Comparison of ENCODE assay signal across 1 cellular context in the genomic region with DNA sequence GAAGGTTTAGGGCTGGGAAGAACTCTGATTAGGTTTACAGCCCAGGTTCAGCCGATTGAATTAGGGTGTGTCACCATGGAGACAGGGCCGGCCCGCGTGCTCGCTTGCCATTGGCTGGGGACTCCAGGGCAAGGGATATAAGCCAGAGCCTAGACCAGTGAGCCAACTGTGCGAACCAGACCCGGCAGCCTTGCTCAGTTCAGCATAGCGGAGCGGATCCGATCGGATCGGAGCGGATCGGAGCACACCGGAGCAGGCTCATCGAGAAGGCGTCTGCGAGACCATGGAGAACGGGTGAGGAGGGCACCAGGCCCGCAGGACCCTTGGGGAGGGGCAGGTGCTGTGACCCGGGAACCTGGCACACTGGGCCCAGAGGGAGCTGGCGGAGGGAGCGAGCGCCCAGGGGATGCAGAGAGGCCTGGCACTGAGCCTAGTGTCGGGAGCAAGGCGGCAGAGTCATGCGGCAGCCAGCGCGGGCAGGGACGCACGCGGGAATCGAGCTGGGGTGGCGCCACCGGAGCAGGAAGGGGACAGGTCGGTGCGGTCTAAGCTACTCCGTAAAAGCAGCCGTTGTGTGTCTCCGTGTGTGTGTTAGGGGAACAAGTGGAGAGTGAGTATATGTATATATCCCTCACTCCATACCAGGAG.
TF ChIP-seq lines count a peak whose summit lies in the region.

A gene (plus strand): TSS at position 165 of the 648 bp plus-strand sequence. CDS start 119 bp downstream, at position 284.

TF ChIP-seq in HepG2, 621 proteins besides CTCF, POLR2A, EP300 and RAD21 (continued from another document and continues in another):
- TF ChIP-seq, protein P1, sequence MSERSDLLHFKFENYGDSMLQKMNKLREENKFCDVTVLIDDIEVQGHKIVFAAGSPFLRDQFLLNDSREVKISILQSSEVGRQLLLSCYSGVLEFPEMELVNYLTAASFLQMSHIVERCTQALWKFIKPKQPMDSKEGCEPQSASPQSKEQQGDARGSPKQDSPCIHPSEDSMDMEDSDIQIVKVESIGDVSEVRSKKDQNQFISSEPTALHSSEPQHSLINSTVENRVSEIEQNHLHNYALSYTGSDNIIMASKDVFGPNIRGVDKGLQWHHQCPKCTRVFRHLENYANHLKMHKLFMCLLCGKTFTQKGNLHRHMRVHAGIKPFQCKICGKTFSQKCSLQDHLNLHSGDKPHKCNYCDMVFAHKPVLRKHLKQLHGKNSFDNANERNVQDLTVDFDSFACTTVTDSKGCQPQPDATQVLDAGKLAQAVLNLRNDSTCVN (CRISPR knock-in tag; IDR thresholded peaks at IDR 0.05; ENCODE audit: borderline replicate concordance), result no peak; the same call in 1 of the 2 replicates
- TF ChIP-seq SMAD9 (CRISPR knock-in tag; IDR thresholded peaks at IDR 0.05) (no peak), SOX6 (IDR thresholded peaks at IDR 0.05) (no peak), SOX6 (CRISPR knock-in tag; IDR thresholded peaks at IDR 0.05) (peak; percentile 49), SIX4 (CRISPR knock-in tag; IDR thresholded peaks at IDR 0.05) (no peak), ZNF431 (CRISPR knock-in tag; IDR thresholded peaks at IDR 0.05; ENCODE audit: borderline replicate concordance, low read depth) (no peak), XRCC5 (optimal IDR thresholded peaks at IDR 0.05; ENCODE audit: low read length) (no peak), GTF3A (CRISPR knock-in tag; conservative IDR thresholded peaks at IDR 0.05) (peak; percentile 92), SYNCRIP (IDR thresholded peaks at IDR 0.05; ENCODE audit: insufficient read depth, low read depth, low read length) (no peak), TBP (CRISPR knock-in tag; IDR thresholded peaks at IDR 0.05) (no peak), NFE2L2 (IDR thresholded peaks at IDR 0.05; ENCODE audit: low read length) (no peak), PHF20 (CRISPR knock-in tag; IDR thresholded peaks at IDR 0.05) (peak; percentile 6; the same call in 1 of the 2 replicates), SAP130 (CRISPR knock-in tag; IDR thresholded peaks at IDR 0.05; ENCODE audit: low read depth) (peak; percentile 88), MZF1 (CRISPR knock-in tag; IDR thresholded peaks at IDR 0.05; ENCODE audit: borderline replicate concordance) (no peak), ZNF776 (CRISPR knock-in tag; IDR thresholded peaks at IDR 0.05) (peak; percentile 86; the same call in 1 of the 2 replicates), DR1 (CRISPR knock-in tag; IDR thresholded peaks at IDR 0.05) (peak; percentile 99), ZBTB21 (CRISPR knock-in tag; IDR thresholded peaks at IDR 0.05) (no peak), FLYWCH1 (CRISPR knock-in tag; IDR thresholded peaks at IDR 0.05) (no peak), NFE2L1 (CRISPR knock-in tag; IDR thresholded peaks at IDR 0.05; ENCODE audit: borderline replicate concordance) (no peak; the same call in 1 of the 2 replicates), IKZF1 (IDR thresholded peaks at IDR 0.05) (no peak), FOXJ3 (CRISPR knock-in tag; IDR thresholded peaks at IDR 0.05; ENCODE audit: borderline replicate concordance) (no peak), ADNP (CRISPR knock-in tag; IDR thresholded peaks at IDR 0.05) (no peak), ZNF619 (CRISPR knock-in tag; IDR thresholded peaks at IDR 0.05) (peak; percentile 71), THYN1 (CRISPR knock-in tag; IDR thresholded peaks at IDR 0.05; ENCODE audit: borderline replicate concordance, low read depth) (no peak), ZNF446 (CRISPR knock-in tag; IDR thresholded peaks at IDR 0.05) (peak; percentile 10; the same call in 1 of the 2 replicates), HMG20A (CRISPR knock-in tag; IDR thresholded peaks at IDR 0.05; ENCODE audit: borderline replicate concordance) (peak; percentile 29; the same call in 1 of the 2 replicates), ZC3H13 (CRISPR knock-in tag; IDR thresholded peaks at IDR 0.05) (0 out of 2 replicates have a peak, but pooled peaks have one; percentile 42), FOXP1 (IDR thresholded peaks at IDR 0.05) (no peak), FOXP1 (CRISPR knock-in tag; IDR thresholded peaks at IDR 0.05) (no peak), ZNF337 (CRISPR knock-in tag; IDR thresholded peaks at IDR 0.05; ENCODE audit: borderline replicate concordance, low read depth) (no peak), ZNF350 (CRISPR knock-in tag; IDR thresholded peaks at IDR 0.05; ENCODE audit: borderline replicate concordance, low read depth) (peak; percentile 89), KLF6 (CRISPR knock-in tag; IDR thresholded peaks at IDR 0.05) (0 out of 2 replicates have a peak, but pooled peaks have one; percentile 54)
- TF ChIP-seq, protein P2, sequence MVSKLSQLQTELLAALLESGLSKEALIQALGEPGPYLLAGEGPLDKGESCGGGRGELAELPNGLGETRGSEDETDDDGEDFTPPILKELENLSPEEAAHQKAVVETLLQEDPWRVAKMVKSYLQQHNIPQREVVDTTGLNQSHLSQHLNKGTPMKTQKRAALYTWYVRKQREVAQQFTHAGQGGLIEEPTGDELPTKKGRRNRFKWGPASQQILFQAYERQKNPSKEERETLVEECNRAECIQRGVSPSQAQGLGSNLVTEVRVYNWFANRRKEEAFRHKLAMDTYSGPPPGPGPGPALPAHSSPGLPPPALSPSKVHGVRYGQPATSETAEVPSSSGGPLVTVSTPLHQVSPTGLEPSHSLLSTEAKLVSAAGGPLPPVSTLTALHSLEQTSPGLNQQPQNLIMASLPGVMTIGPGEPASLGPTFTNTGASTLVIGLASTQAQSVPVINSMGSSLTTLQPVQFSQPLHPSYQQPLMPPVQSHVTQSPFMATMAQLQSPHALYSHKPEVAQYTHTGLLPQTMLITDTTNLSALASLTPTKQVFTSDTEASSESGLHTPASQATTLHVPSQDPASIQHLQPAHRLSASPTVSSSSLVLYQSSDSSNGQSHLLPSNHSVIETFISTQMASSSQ (IDR thresholded peaks at IDR 0.05; ENCODE audit: low read depth), result no peak
- TF ChIP-seq, protein P2 (CRISPR knock-in tag; IDR thresholded peaks at IDR 0.05; ENCODE audit: borderline replicate concordance), result peak; percentile 68
- TF ChIP-seq, protein P3, sequence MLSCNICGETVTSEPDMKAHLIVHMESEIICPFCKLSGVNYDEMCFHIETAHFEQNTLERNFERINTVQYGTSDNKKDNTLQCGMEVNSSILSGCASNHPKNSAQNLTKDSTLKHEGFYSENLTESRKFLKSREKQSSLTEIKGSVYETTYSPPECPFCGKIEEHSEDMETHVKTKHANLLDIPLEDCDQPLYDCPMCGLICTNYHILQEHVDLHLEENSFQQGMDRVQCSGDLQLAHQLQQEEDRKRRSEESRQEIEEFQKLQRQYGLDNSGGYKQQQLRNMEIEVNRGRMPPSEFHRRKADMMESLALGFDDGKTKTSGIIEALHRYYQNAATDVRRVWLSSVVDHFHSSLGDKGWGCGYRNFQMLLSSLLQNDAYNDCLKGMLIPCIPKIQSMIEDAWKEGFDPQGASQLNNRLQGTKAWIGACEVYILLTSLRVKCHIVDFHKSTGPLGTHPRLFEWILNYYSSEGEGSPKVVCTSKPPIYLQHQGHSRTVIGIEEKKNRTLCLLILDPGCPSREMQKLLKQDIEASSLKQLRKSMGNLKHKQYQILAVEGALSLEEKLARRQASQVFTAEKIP (CRISPR knock-in tag; IDR thresholded peaks at IDR 0.05; ENCODE audit: borderline replicate concordance), result no peak
- TF ChIP-seq, protein P4, sequence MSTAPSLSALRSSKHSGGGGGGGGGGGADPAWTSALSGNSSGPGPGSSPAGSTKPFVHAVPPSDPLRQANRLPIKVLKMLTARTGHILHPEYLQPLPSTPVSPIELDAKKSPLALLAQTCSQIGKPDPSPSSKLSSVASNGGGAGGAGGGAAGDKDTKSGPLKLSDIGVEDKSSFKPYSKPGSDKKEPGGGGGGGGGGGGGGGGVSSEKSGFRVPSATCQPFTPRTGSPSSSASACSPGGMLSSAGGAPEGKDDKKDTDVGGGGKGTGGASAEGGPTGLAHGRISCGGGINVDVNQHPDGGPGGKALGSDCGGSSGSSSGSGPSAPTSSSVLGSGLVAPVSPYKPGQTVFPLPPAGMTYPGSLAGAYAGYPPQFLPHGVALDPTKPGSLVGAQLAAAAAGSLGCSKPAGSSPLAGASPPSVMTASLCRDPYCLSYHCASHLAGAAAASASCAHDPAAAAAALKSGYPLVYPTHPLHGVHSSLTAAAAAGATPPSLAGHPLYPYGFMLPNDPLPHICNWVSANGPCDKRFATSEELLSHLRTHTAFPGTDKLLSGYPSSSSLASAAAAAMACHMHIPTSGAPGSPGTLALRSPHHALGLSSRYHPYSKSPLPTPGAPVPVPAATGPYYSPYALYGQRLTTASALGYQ (CRISPR knock-in tag; IDR thresholded peaks at IDR 0.05), result no peak
- TF ChIP-seq, protein P5, sequence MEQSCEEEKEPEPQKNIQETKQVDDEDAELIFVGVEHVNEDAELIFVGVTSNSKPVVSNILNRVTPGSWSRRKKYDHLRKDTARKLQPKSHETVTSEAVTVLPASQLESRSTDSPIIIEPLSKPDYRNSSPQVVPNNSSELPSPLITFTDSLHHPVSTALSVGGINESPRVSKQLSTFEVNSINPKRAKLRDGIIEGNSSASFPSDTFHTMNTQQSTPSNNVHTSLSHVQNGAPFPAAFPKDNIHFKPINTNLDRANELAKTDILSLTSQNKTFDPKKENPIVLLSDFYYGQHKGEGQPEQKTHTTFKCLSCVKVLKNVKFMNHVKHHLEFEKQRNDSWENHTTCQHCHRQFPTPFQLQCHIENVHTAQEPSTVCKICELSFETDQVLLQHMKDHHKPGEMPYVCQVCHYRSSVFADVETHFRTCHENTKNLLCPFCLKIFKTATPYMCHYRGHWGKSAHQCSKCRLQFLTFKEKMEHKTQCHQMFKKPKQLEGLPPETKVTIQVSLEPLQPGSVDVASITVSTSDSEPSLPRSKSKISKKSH (CRISPR knock-in tag; IDR thresholded peaks at IDR 0.05; ENCODE audit: borderline replicate concordance), result peak; percentile 94; the same call in 1 of the 2 replicates
- TF ChIP-seq, protein P6, sequence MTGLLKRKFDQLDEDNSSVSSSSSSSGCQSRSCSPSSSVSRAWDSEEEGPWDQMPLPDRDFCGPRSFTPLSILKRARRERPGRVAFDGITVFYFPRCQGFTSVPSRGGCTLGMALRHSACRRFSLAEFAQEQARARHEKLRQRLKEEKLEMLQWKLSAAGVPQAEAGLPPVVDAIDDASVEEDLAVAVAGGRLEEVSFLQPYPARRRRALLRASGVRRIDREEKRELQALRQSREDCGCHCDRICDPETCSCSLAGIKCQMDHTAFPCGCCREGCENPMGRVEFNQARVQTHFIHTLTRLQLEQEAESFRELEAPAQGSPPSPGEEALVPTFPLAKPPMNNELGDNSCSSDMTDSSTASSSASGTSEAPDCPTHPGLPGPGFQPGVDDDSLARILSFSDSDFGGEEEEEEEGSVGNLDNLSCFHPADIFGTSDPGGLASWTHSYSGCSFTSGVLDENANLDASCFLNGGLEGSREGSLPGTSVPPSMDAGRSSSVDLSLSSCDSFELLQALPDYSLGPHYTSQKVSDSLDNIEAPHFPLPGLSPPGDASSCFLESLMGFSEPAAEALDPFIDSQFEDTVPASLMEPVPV (CRISPR knock-in tag; IDR thresholded peaks at IDR 0.05), result peak; percentile 93; the same call in 1 of the 2 replicates
- TF ChIP-seq, protein P7, sequence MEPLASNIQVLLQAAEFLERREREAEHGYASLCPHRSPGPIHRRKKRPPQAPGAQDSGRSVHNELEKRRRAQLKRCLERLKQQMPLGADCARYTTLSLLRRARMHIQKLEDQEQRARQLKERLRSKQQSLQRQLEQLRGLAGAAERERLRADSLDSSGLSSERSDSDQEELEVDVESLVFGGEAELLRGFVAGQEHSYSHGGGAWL (CRISPR knock-in tag; IDR thresholded peaks at IDR 0.05), result peak; percentile 68; the same call in 1 of the 2 replicates
- TF ChIP-seq, protein P8, sequence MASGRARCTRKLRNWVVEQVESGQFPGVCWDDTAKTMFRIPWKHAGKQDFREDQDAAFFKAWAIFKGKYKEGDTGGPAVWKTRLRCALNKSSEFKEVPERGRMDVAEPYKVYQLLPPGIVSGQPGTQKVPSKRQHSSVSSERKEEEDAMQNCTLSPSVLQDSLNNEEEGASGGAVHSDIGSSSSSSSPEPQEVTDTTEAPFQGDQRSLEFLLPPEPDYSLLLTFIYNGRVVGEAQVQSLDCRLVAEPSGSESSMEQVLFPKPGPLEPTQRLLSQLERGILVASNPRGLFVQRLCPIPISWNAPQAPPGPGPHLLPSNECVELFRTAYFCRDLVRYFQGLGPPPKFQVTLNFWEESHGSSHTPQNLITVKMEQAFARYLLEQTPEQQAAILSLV (CRISPR knock-in tag; IDR thresholded peaks at IDR 0.05; ENCODE audit: borderline replicate concordance), result peak; percentile 93; the same call in 1 of the 2 replicates
- TF ChIP-seq, protein P9, sequence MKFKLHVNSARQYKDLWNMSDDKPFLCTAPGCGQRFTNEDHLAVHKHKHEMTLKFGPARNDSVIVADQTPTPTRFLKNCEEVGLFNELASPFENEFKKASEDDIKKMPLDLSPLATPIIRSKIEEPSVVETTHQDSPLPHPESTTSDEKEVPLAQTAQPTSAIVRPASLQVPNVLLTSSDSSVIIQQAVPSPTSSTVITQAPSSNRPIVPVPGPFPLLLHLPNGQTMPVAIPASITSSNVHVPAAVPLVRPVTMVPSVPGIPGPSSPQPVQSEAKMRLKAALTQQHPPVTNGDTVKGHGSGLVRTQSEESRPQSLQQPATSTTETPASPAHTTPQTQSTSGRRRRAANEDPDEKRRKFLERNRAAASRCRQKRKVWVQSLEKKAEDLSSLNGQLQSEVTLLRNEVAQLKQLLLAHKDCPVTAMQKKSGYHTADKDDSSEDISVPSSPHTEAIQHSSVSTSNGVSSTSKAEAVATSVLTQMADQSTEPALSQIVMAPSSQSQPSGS (CRISPR knock-in tag; IDR thresholded peaks at IDR 0.05), result peak; percentile 75; the same call in 1 of the 2 replicates
- TF ChIP-seq, protein P10, sequence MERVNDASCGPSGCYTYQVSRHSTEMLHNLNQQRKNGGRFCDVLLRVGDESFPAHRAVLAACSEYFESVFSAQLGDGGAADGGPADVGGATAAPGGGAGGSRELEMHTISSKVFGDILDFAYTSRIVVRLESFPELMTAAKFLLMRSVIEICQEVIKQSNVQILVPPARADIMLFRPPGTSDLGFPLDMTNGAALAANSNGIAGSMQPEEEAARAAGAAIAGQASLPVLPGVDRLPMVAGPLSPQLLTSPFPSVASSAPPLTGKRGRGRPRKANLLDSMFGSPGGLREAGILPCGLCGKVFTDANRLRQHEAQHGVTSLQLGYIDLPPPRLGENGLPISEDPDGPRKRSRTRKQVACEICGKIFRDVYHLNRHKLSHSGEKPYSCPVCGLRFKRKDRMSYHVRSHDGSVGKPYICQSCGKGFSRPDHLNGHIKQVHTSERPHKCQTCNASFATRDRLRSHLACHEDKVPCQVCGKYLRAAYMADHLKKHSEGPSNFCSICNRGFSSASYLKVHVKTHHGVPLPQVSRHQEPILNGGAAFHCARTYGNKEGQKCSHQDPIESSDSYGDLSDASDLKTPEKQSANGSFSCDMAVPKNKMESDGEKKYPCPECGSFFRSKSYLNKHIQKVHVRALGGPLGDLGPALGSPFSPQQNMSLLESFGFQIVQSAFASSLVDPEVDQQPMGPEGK (CRISPR knock-in tag; IDR thresholded peaks at IDR 0.05), result peak; percentile 23; the same call in 1 of the 2 replicates
